In the genomic region with DNA sequence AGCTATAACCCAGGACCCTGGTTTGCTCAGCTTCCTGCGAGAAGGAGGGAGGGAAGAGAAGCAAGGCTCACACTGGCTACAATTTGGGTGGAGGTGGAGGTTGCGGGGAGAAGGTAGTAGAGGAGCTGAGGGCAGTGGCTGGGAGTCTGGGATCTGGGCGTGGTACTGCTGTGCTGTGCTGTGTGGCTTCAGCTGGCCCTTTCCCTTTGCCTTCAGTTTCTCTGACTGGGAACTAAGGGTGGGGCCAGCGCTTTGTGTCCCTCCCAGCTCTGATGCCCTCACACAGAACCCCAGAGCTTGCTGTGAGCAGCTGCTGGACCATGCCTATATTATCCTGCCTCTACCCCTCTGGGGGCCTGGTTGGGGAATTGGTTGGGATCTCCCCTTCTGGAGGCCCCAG, we compare ENCODE assay signal across 9 cellular contexts.
DNase-seq lines count a peak whose midpoint lies in the region; ATAC-seq and TF ChIP-seq lines count a peak whose summit lies in the region.
"Had no signal": no experiment of that assay in that cellular context is flagged by ENCODE, and none has a peak within 500 bp of the region (broad histone marks: within the 10 kb centered on the region; RNA-seq: fewer than 3 reads in every experiment).

No MANE protein-coding gene starts in this region.

- no peaks in the 10 kb centered on the region; the same call in 1 of the 2 replicates for H4K20me1 ChIP-seq in Karpas-422 (ENCODE audit: insufficient read depth, low read depth, low read length)

- no peak for TF ChIP-seq CTCF in upper lobe of left lung (IDR thresholded peaks at IDR 0.05)

- no peak overlapping the region for H2AFZ ChIP-seq in Karpas-422 (ENCODE audit: low read length)

- H3K9me3 ChIP-seq in upper lobe of left lung, result no peaks in the 10 kb centered on the region
- H3K9me3 ChIP-seq in Karpas-422 (ENCODE audit: low read length), result no peaks in the 10 kb centered on the region

- H3K27me3 Mint-ChIP-seq in activated T-cell treated with anti-CD3 and anti-CD28 coated beads, Interleukin-2, amount 50 U/mL, for 72 hours (ENCODE audit: low read depth), result no peaks in the 10 kb centered on the region
- H3K27me3 Mint-ChIP-seq in dendritic cell treated with granulocyte-macrophage colony-stimulating factor and Interleukin-4, amounts not matched to agents 40 ng/mL and 50 ng/mL, for 4 days, result peaks cover 15% of the 10 kb centered on the region

- peaks cover 0 to 4% of the 10 kb centered on the region in 2 donors for H3K36me3 Mint-ChIP-seq in activated T-cell treated with anti-CD3 and anti-CD28 coated beads, Interleukin-2, amount 50 U/mL, for 72 hours (ENCODE audit: insufficient read depth in 2 of 2)
- H3K36me3 Mint-ChIP-seq in dendritic cell treated with granulocyte-macrophage colony-stimulating factor and Interleukin-4, amounts not matched to agents 40 ng/mL and 50 ng/mL, for 4 days (ENCODE audit: low read depth), result no peaks in the 10 kb centered on the region

- intact Hi-C loops in dendritic cell treated with granulocyte-macrophage colony-stimulating factor and Interleukin-4, amounts not matched to agents 40 ng/mL and 50 ng/mL, for 4 days (cut with micrococcal nuclease), result loop anchor here (5.0 kb wide), 1 partner anchor 58 kb away; no protein-coding TSS in a partner anchor

- H3K9me3 Mint-ChIP-seq in activated T-cell treated with anti-CD3 and anti-CD28 coated beads, Interleukin-2, amount 50 U/mL, for 72 hours, result no peaks in the 10 kb centered on the region
- no peaks in the 10 kb centered on the region for H3K9me3 Mint-ChIP-seq in dendritic cell treated with granulocyte-macrophage colony-stimulating factor and Interleukin-4, amounts not matched to agents 40 ng/mL and 50 ng/mL, for 4 days

- no peak overlapping the region for H3K9ac ChIP-seq in Karpas-422 (ENCODE audit: low read length)

- no peaks in the 10 kb centered on the region for H3K9me2 ChIP-seq in Karpas-422 (replicated peaks; ENCODE audit: insufficient read depth, low read length)

- H3K4me1 ChIP-seq in upper lobe of left lung, result peaks cover 57 to 65% (median 64%) of the 10 kb centered on the region in 4 donors
- peaks cover 27% of the 10 kb centered on the region for H3K4me1 ChIP-seq in Karpas-422 (ENCODE audit: low read length)

- TF ChIP-seq EP300 in upper lobe of left lung (IDR thresholded peaks at IDR 0.05), result no peak

- H3K4me3 ChIP-seq in upper lobe of left lung, result no peak overlapping the region
- H3K4me3 ChIP-seq in Karpas-422 (ENCODE audit: low read length), result no peak overlapping the region

- no peak for TF ChIP-seq POLR2A in upper lobe of left lung (IDR thresholded peaks at IDR 0.05)

- H3K4me1 Mint-ChIP-seq in activated T-cell treated with anti-CD3 and anti-CD28 coated beads, Interleukin-2, amount 50 U/mL, for 72 hours (ENCODE audit: low read depth), result peaks cover 70% of the 10 kb centered on the region
- H3K4me1 Mint-ChIP-seq in dendritic cell treated with granulocyte-macrophage colony-stimulating factor and Interleukin-4, amounts not matched to agents 40 ng/mL and 50 ng/mL, for 4 days (ENCODE audit: low read depth), result peaks cover 70% of the 10 kb centered on the region

- no peaks in the 10 kb centered on the region for H3K79me2 ChIP-seq in Karpas-422 (ENCODE audit: low read length)

- H3K27ac Mint-ChIP-seq in activated T-cell treated with anti-CD3 and anti-CD28 coated beads, Interleukin-2, amount 50 U/mL, for 72 hours, result no peak overlapping the region
- peak overlapping the region; percentile 87 for H3K27ac Mint-ChIP-seq in dendritic cell treated with granulocyte-macrophage colony-stimulating factor and Interleukin-4, amounts not matched to agents 40 ng/mL and 50 ng/mL, for 4 days

- ATAC-seq in activated T-cell treated with anti-CD3 and anti-CD28 coated beads, Interleukin-2, amount 50 U/mL, for 72 hours (replicated peaks in 1 of 2), result no peak
- peak; percentile 8 to 45 for ATAC-seq in upper lobe of left lung (ENCODE audit: low FRiP score in 2 of 2)
- ATAC-seq: HCT116 had no signal

- H3K27me3 ChIP-seq in upper lobe of left lung (no peaks in the 10 kb centered on the region), Karpas-422 (ENCODE audit: low read length) (no peaks in the 10 kb centered on the region)

- H3K4me2 ChIP-seq in Karpas-422 (ENCODE audit: low read depth, low read length, poor library complexity, severe bottlenecking), result no peak overlapping the region

- peak overlapping the region; percentile 34 to 67 for H3K4me3 Mint-ChIP-seq in activated T-cell treated with anti-CD3 and anti-CD28 coated beads, Interleukin-2, amount 50 U/mL, for 72 hours
- H3K4me3 Mint-ChIP-seq in dendritic cell treated with granulocyte-macrophage colony-stimulating factor and Interleukin-4, amounts not matched to agents 40 ng/mL and 50 ng/mL, for 4 days, result peak overlapping the region; percentile 70

- H3K27ac ChIP-seq in upper lobe of left lung, result peak overlapping the region; percentile 67 to 81 (median 78)
- H3K27ac ChIP-seq in Karpas-422 (ENCODE audit: low read length), result no peak overlapping the region

- H3K36me3 ChIP-seq in upper lobe of left lung (peaks cover 0 to 16% (median 6%) of the 10 kb centered on the region in 4 donors), Karpas-422 (ENCODE audit: insufficient read depth, low read length) (no peaks in the 10 kb centered on the region)

- no peak for DNase-seq in activated T-cell treated with anti-CD3 and anti-CD28 coated beads, Interleukin-2, amount 50 U/mL, for 72 hours
- no peak for DNase-seq in activated T-cell treated with anti-CD3 and anti-CD28 coated beads, Interleukin-2, amount 50 U/mL, for 1 hour
- DNase-seq in myocyte (ENCODE audit: low read depth) (peak; percentile 86), upper lobe of left lung (no peak), Karpas-422 (no peak), NCI-H524 treated with DMSO at 0.1 percent for 48 hours (lab: John Stamatoyannopoulos, UW) (no peak)
- DNase-seq in effector CD4-positive, alpha-beta T cell, result no peak

- WGBS in upper lobe of left lung, 2 donors, result 65 to 70% methylated on average over 3 to 4 of the region's 4 CpGs

Comparison
In these comparisons a context has a peak if more than half of its experiments do, and no peak if none do; other contexts are left out.
1. ATAC-seq: peak in upper lobe of left lung (2 of 2); none in activated T-cell treated with anti-CD3 and anti-CD28 coated beads, Interleukin-2, amount 50 U/mL, for 72 hours (0 of 2).